In genomic region chr11:8679006-8679405, GRCh38 we compare ENCODE assay signal across 15 cellular contexts.
"Had no signal": no experiment of that assay in that cellular context is flagged by ENCODE, and none has a peak within 500 bp of the region (broad histone marks: within the 10 kb centered on the region; RNA-seq: fewer than 3 reads in every experiment).

No MANE protein-coding gene starts in this region.

- H3K27ac ChIP-seq: dorsolateral prefrontal cortex, prostate gland, skin epidermis, spleen, testis, tibial artery had no signal

- H3K27me3 ChIP-seq: dorsolateral prefrontal cortex, spleen, testis, tibial artery had no signal

- H3K36me3 ChIP-seq: prostate gland had no signal

- DNase-seq: dorsolateral prefrontal cortex; effector CD4-positive, alpha-beta T cell; natural killer cell; right cardiac atrium; spleen; stimulated activated CD4-positive, alpha-beta T cell treated with anti-CD3 and anti-CD28 coated beads, Interleukin-4, amount 100 ng/mL, for 4 hours; stimulated activated naive CD8-positive, alpha-beta T cell treated with anti-CD3 and anti-CD28 coated beads, Interleukin-15, Interleukin-2, amounts not matched to agents 100 U/mL and 50 U/mL, for 24 hours; substantia nigra; testis; tibial artery had no signal

- H3K9me3 ChIP-seq: prostate gland, spleen, testis, tibial artery had no signal

- ATAC-seq: left lobe of liver; natural killer cell; right cardiac atrium; stimulated activated memory B cell treated with anti-CD40 and anti-IgM and Interleukin-4, amounts not matched to agents 10 μg/mL and 1 μg/mL and 100 μg/mL, for 72 hours; stimulated activated naive CD8-positive, alpha-beta T cell treated with anti-CD3 and anti-CD28 coated beads, Interleukin-15, Interleukin-2, amounts not matched to agents 100 U/mL and 50 U/mL, for 24 hours had no signal

- H3K4me3 ChIP-seq: dorsolateral prefrontal cortex, lung, prostate gland, skin epidermis, spleen, testis, tibial artery had no signal
